14 cellular contexts compared by ENCODE assay signal in genomic region chr2:174176898-174177297, GRCh38.
DNase-seq lines count a peak whose midpoint lies in the region; ATAC-seq and TF ChIP-seq lines count a peak whose summit lies in the region.
"Had no signal": no experiment of that assay in that cellular context is flagged by ENCODE, and none has a peak within 500 bp of the region (broad histone marks: within the 10 kb centered on the region; RNA-seq: fewer than 3 reads in every experiment).

No MANE protein-coding gene starts in this region.

- no peak for TF ChIP-seq EP300 in stomach (IDR thresholded peaks at IDR 0.05)

- H2AK5ac ChIP-seq in neuronal stem cell (ENCODE audit: low read depth, low read length), result no peak overlapping the region

- H2BK12ac ChIP-seq in neuronal stem cell (ENCODE audit: low read length), result no peak overlapping the region

- peak; percentile 42 for DNase-seq in HCEC 1CT
- DNase-seq in NCI-H2081 treated with DMSO at 0.1 percent for 48 hours (lab: John Stamatoyannopoulos, UW), result peak; percentile 43
- DNase-seq in astrocyte of the spinal cord (ENCODE audit: low read depth, low spot score), result peak; percentile 80
- DNase-seq in neuronal stem cell (ENCODE audit: low spot score), result peak; percentile 23
- DNase-seq in body of pancreas, result no peak
- DNase-seq in stomach, result no peak
- DNase-seq: DND-41, gastrocnemius medialis, GOT3, Karpas-422, Peyer's patch had no signal

- H2BK5ac ChIP-seq in neuronal stem cell (ENCODE audit: low read length), result no peak overlapping the region

- H3K9me3 ChIP-seq in neuronal stem cell (replicated peaks in 1 of 2; ENCODE audit: control insufficient read depth in 2 of 2, insufficient read depth in 1 of 2, low read depth in 1 of 2, low read length in 2 of 2), result peaks cover 4 to 41% of the 10 kb centered on the region in 2 donors
- H3K9me3 ChIP-seq in body of pancreas, result no peaks in the 10 kb centered on the region
- H3K9me3 ChIP-seq in stomach, result peaks cover 0 to 16% (median 3%) of the 10 kb centered on the region in 4 donors
- H3K9me3 ChIP-seq: gastrocnemius medialis, suprapubic skin had no signal

- H2AFZ ChIP-seq in neuronal stem cell (ENCODE audit: low read length), result no peak overlapping the region

- H3K36me3 ChIP-seq in neuronal stem cell (replicated peaks in 1 of 2; ENCODE audit: control insufficient read depth in 2 of 2, insufficient read depth in 2 of 2, low read length in 2 of 2) (peaks cover 2 to 14% of the 10 kb centered on the region in 2 donors), body of pancreas (replicated peaks in 1 of 2; ENCODE audit: insufficient read depth in 1 of 2, low read depth in 2 of 2) (no peaks in the 10 kb centered on the region), stomach (peaks cover 0 to 13% (median 2%) of the 10 kb centered on the region in 4 donors)
- H3K36me3 ChIP-seq: gastrocnemius medialis, Peyer's patch, suprapubic skin had no signal

- no peak overlapping the region for H4K91ac ChIP-seq in neuronal stem cell (ENCODE audit: low read depth, low read length, poor library complexity)

- H3K4ac ChIP-seq in neuronal stem cell (ENCODE audit: low read length), result no peak overlapping the region

- no peak overlapping the region for H3K4me2 ChIP-seq in neuronal stem cell (ENCODE audit: insufficient read depth, low read length, poor library complexity, severe bottlenecking)

- no peak overlapping the region for H3K4me3 ChIP-seq in astrocyte of the spinal cord (ENCODE audit: low read depth, low read length)
- no peak overlapping the region for H3K4me3 ChIP-seq in neuronal stem cell (ENCODE audit: low read length in 2 of 2)
- no peak overlapping the region for H3K4me3 ChIP-seq in body of pancreas
- H3K4me3 ChIP-seq in stomach, result no peak overlapping the region
- H3K4me3 ChIP-seq: gastrocnemius medialis, lung, Peyer's patch, suprapubic skin had no signal

- TF ChIP-seq CTCF in astrocyte of the spinal cord (IDR thresholded peaks at IDR 0.05; ENCODE audit: low read depth, low read length) (no peak), body of pancreas (IDR thresholded peaks at IDR 0.05) (no peak), stomach (IDR thresholded peaks at IDR 0.05) (no peak)

- H2BK15ac ChIP-seq in neuronal stem cell (ENCODE audit: low read length), result no peak overlapping the region

- peaks cover 6% of the 10 kb centered on the region for H3K79me1 ChIP-seq in neuronal stem cell (ENCODE audit: low read depth, low read length)

- no peak overlapping the region for H4K8ac ChIP-seq in neuronal stem cell (ENCODE audit: low read depth, low read length)

- in situ Hi-C loops in astrocyte of the spinal cord (cut with HindIII; ENCODE audit: low sequenced_read_pairs), result no loop called here

- H3K9ac ChIP-seq in neuronal stem cell (ENCODE audit: low read depth, low read length, poor library complexity), result no peak overlapping the region

- WGBS in neuronal stem cell (ENCODE audit: extremely low coverage in 2 of 2, insufficient read length in 2 of 2, insufficient replicate concordance in 1 of 2), 2 donors, result no CpG with 5 or more reads among the region's 1 CpG
- WGBS in body of pancreas, 2 donors, result 85 to 90% methylated on average over 1 of the region's 1 CpG
- WGBS in stomach, 5 donors, result 75 to 88% (median 80%) methylated on average over 1 of the region's 1 CpG

- no peak overlapping the region for H3K23ac ChIP-seq in neuronal stem cell (ENCODE audit: low read depth, low read length, poor library complexity)

- H3K27ac ChIP-seq in neuronal stem cell (replicated peaks; ENCODE audit: low read length) (peak overlapping the region; percentile 11), body of pancreas (no peak overlapping the region), stomach (no peak overlapping the region)
- H3K27ac ChIP-seq: gastrocnemius medialis, Peyer's patch, suprapubic skin had no signal

- H3K4me1 ChIP-seq in neuronal stem cell (ENCODE audit: control insufficient read depth in 2 of 2, insufficient read depth in 1 of 2, low read depth in 1 of 2, low read length in 2 of 2) (peaks cover 7 to 17% of the 10 kb centered on the region in 2 donors), body of pancreas (no peaks in the 10 kb centered on the region), stomach (peaks cover 0 to 13% (median 2%) of the 10 kb centered on the region in 4 donors)
- H3K4me1 ChIP-seq: Peyer's patch had no signal

- ATAC-seq in body of pancreas (no peak), HG02798 (IDR thresholded peaks at IDR 0.05; ENCODE audit: poor library complexity, unreplicated experiment) (no peak)
- ATAC-seq: gastrocnemius medialis had no signal

- no peak overlapping the region for H2BK120ac ChIP-seq in neuronal stem cell (ENCODE audit: low read depth, low read length)

- TF ChIP-seq POLR2A in body of pancreas (IDR thresholded peaks at IDR 0.05), result no peak
- TF ChIP-seq POLR2A in stomach (IDR thresholded peaks at IDR 0.05), result no peak

- H3K27me3 ChIP-seq in neuronal stem cell (ENCODE audit: control insufficient read depth in 3 of 3, insufficient read depth in 3 of 3, low read depth in 1 of 3, low read length in 3 of 3), result no peaks in the 10 kb centered on the region
- no peaks in the 10 kb centered on the region for H3K27me3 ChIP-seq in body of pancreas
- H3K27me3 ChIP-seq in stomach, result no peaks in the 10 kb centered on the region
- H3K27me3 ChIP-seq: gastrocnemius medialis, Peyer's patch, suprapubic skin had no signal

- H3K14ac ChIP-seq in neuronal stem cell (ENCODE audit: low read length), result no peak overlapping the region

- H3K18ac ChIP-seq in neuronal stem cell (ENCODE audit: low read length), result no peak overlapping the region

- intact Hi-C loops in body of pancreas (cut with DNase I), result no loop called here
- intact Hi-C loops in stomach (cut with DNase I; ENCODE audit: low total_unique reads), result no loop called here

Comparison
In these comparisons a context has a peak if more than half of its experiments do, and no peak if none do; other contexts are left out.
1. DNase-seq: peak in HCEC 1CT (single experiment), NCI-H2081 treated with DMSO at 0.1 percent for 48 hours (single experiment), astrocyte of the spinal cord (single experiment) and neuronal stem cell (single experiment); none in body of pancreas (0 of 4) and stomach (single experiment).